ENCODE assay signal across 1 cellular context in genomic region chr10:95773454-95773853, GRCh38. TPM values are rescaled to one million over a fixed set of nuclear protein-coding genes. Genes with fewer than 3 reads are reported as not detected.
"Had no signal": no experiment of that assay in that cellular context is flagged by ENCODE, and none has a peak within 500 bp of the region (broad histone marks: within the 10 kb centered on the region; RNA-seq: fewer than 3 reads in every experiment).

No MANE protein-coding gene starts in this region.

RNA-seq across cellular contexts. Expression of gene ENTPD1, which starts 17.5 kb away (rescaled TPM):
- polyA plus RNA-seq: mammary epithelial cell had no signal
